In the genomic region with DNA sequence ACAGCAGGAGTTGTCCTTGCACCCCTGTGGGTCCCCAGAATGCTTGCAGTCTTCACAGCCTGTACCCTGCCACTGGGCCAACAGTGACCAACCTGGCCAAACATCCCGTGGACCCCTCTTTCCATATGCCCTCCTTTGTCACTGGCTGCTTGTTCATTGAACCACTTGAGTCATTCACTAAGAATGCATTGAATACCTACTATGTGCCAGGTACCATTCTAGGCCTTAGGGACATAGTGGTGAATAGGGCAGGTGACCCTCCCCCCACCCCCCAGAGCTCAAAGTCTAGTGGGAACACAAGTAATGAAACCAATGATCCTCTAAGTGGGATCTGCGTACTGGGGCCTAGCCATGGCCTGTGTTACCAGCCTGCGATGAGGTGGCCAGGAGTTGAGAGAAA, we compare ENCODE assay signal across 2 cellular contexts.
TF ChIP-seq lines count a peak whose summit lies in the region.

No MANE protein-coding gene starts in this region.

TF ChIP-seq in HepG2, 621 proteins besides CTCF, POLR2A, EP300 and RAD21:
- TF ChIP-seq HNRNPL (IDR thresholded peaks at IDR 0.05; ENCODE audit: low read depth, low read length) = no peak
- TF ChIP-seq, protein P1, sequence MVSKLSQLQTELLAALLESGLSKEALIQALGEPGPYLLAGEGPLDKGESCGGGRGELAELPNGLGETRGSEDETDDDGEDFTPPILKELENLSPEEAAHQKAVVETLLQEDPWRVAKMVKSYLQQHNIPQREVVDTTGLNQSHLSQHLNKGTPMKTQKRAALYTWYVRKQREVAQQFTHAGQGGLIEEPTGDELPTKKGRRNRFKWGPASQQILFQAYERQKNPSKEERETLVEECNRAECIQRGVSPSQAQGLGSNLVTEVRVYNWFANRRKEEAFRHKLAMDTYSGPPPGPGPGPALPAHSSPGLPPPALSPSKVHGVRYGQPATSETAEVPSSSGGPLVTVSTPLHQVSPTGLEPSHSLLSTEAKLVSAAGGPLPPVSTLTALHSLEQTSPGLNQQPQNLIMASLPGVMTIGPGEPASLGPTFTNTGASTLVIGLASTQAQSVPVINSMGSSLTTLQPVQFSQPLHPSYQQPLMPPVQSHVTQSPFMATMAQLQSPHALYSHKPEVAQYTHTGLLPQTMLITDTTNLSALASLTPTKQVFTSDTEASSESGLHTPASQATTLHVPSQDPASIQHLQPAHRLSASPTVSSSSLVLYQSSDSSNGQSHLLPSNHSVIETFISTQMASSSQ (IDR thresholded peaks at IDR 0.05; ENCODE audit: low read depth) = no peak
- TF ChIP-seq, protein P1 (CRISPR knock-in tag; IDR thresholded peaks at IDR 0.05; ENCODE audit: borderline replicate concordance) = no peak
- TF ChIP-seq RORA (CRISPR knock-in tag; IDR thresholded peaks at IDR 0.05) = no peak
- TF ChIP-seq MEIS1 (CRISPR knock-in tag; IDR thresholded peaks at IDR 0.05; ENCODE audit: borderline replicate concordance) = no peak
- TF ChIP-seq ZMAT3 (CRISPR knock-in tag; conservative IDR thresholded peaks at IDR 0.05) = no peak
- TF ChIP-seq, protein P2, sequence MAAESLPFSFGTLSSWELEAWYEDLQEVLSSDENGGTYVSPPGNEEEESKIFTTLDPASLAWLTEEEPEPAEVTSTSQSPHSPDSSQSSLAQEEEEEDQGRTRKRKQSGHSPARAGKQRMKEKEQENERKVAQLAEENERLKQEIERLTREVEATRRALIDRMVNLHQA (CRISPR knock-in tag; IDR thresholded peaks at IDR 0.05) = no peak
- peak; percentile 84 for TF ChIP-seq ZKSCAN1 (IDR thresholded peaks at IDR 0.05; ENCODE audit: low read length)

TF ChIP-seq in K562, 482 proteins besides CTCF, POLR2A, EP300 and RAD21:
- no peak for TF ChIP-seq NR1H2 (CRISPR knock-in tag; IDR thresholded peaks at IDR 0.05)
- peak; percentile 83 for TF ChIP-seq ZKSCAN1 (IDR thresholded peaks at IDR 0.05; ENCODE audit: low read depth, low read length)
